Comparison of ENCODE assay signal across 17 cellular contexts in genomic region chr6:138494312-138494711, GRCh38.
"Had no signal": no experiment of that assay in that cellular context is flagged by ENCODE, and none has a peak within 500 bp of the region (broad histone marks: within the 10 kb centered on the region; RNA-seq: fewer than 3 reads in every experiment).

No MANE protein-coding gene starts in this region.

- H3K4me3 ChIP-seq: adrenal gland, neural progenitor cell, pancreas, upper lobe of left lung had no signal

- H3K27ac Mint-ChIP-seq: activated CD4-positive, alpha-beta memory T cell treated with anti-CD3 and anti-CD28 coated beads, Interleukin-2, amount 10 ng/mL, durations not matched to agents 7 days and 5 days; activated naive CD4-positive, alpha-beta T cell treated with anti-CD3 and anti-CD28 coated beads, Interleukin-2, amount 50 U/mL, for 24 hours; T-helper 17 cell had no signal

- H3K27ac ChIP-seq: adrenal gland, neural progenitor cell, WERI-Rb-1 had no signal

- H3K4me1 ChIP-seq: adrenal gland had no signal

- H3K36me3 Mint-ChIP-seq: activated naive CD4-positive, alpha-beta T cell treated with anti-CD3 and anti-CD28 coated beads, Interleukin-2, amount 50 U/mL, for 24 hours had no signal

- H3K9me3 Mint-ChIP-seq: activated CD4-positive, alpha-beta memory T cell treated with anti-CD3 and anti-CD28 coated beads, Interleukin-2, amount 10 ng/mL, durations not matched to agents 7 days and 5 days; activated naive CD4-positive, alpha-beta T cell treated with anti-CD3 and anti-CD28 coated beads, Interleukin-2, amount 50 U/mL, for 24 hours; activated T-cell treated with anti-CD3 and anti-CD28 coated beads, Interleukin-2, amount 50 U/mL, for 4 hours; neural progenitor cell had no signal

- FAIRE-seq: pancreas had no signal

- H3K9me3 ChIP-seq: adrenal gland, pancreas, upper lobe of left lung had no signal

- H2AFZ ChIP-seq: neural progenitor cell had no signal

- H3K36me3 ChIP-seq: adrenal gland, neural progenitor cell, pancreas, upper lobe of left lung had no signal

- H3K27me3 ChIP-seq: adrenal gland, neural progenitor cell, pancreas, upper lobe of left lung had no signal

- DNase-seq: activated CD4-positive, alpha-beta memory T cell treated with anti-CD3 and anti-CD28 coated beads, Interleukin-2, amount 10 ng/mL, durations not matched to agents 7 days and 5 days; activated CD4-positive, alpha-beta T cell treated with anti-CD3 and anti-CD28 coated beads for 4 hours; activated effector memory CD4-positive, alpha-beta T cell treated with anti-CD3 and anti-CD28 coated beads, Interleukin-2, amount 50 U/mL, for 16 hours; activated T-cell treated with anti-CD3 and anti-CD28 coated beads, Interleukin-2, amount 50 U/mL, for 4 hours; adrenal gland; central memory CD4-positive, alpha-beta T cell; cortex of kidney; effector CD8-positive, alpha-beta T cell; pancreas; stimulated activated CD4-positive, alpha-beta T cell treated with anti-CD3 and anti-CD28 coated beads, Interleukin-4, amount 100 ng/mL, for 1 hour; stimulated activated naive CD4-positive, alpha-beta T cell; substantia nigra; T-helper 17 cell; upper lobe of left lung; WERI-Rb-1 had no signal

- H3K4me3 Mint-ChIP-seq: activated CD4-positive, alpha-beta memory T cell treated with anti-CD3 and anti-CD28 coated beads, Interleukin-2, amount 10 ng/mL, durations not matched to agents 7 days and 5 days; activated naive CD4-positive, alpha-beta T cell treated with anti-CD3 and anti-CD28 coated beads, Interleukin-2, amount 50 U/mL, for 24 hours; activated T-cell treated with anti-CD3 and anti-CD28 coated beads, Interleukin-2, amount 50 U/mL, for 4 hours; T-helper 17 cell had no signal

- H3K9ac ChIP-seq: neural progenitor cell had no signal

- H3K4me1 Mint-ChIP-seq: activated CD4-positive, alpha-beta memory T cell treated with anti-CD3 and anti-CD28 coated beads, Interleukin-2, amount 10 ng/mL, durations not matched to agents 7 days and 5 days had no signal
